In the genomic region with DNA sequence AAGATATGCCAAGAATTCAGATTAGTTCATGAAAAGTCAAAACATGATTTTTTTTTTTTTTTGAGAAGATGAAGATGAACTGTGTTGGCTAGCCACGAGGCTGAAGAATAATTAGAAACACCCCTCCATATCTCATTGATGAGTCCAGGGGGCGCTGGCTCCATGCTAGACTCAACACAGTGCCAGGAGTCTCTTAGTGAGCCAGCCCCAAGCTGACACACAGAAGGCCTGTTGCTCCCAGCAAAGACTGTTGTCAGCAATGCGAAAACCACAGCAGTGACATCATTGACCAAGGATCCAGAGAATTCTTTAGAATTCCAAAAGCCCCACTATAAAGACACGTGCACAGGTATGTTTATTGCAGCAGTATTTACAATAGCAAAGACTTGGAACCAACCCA, we compare ENCODE assay signal across 13 cellular contexts.
DNase-seq lines count a peak whose midpoint lies in the region; ATAC-seq and TF ChIP-seq lines count a peak whose summit lies in the region.
"Had no signal": no experiment of that assay in that cellular context is flagged by ENCODE, and none has a peak within 500 bp of the region (broad histone marks: within the 10 kb centered on the region; RNA-seq: fewer than 3 reads in every experiment).

No MANE protein-coding gene starts in this region.

- no peak overlapping the region for H3K18ac ChIP-seq in H9 (ENCODE audit: insufficient read length, low read depth, low read length)

- H3K9me3 Mint-ChIP-seq in H9 = no peaks in the 10 kb centered on the region
- H3K9me3 Mint-ChIP-seq in effector memory CD8-positive, alpha-beta T cell = no peaks in the 10 kb centered on the region

- H2AK5ac ChIP-seq in H9 (ENCODE audit: insufficient read length, low read length) = no peak overlapping the region

- POLR2A ChIA-PET in PC-3 (lab: Charles Lee; ENCODE audit: unreplicated experiment) = no interaction called here

- H3K23me2 ChIP-seq in H9 (ENCODE audit: insufficient read length, low read depth, low read length, poor library complexity, severe bottlenecking) = no peaks in the 10 kb centered on the region

- no peak overlapping the region for H3K4me3 ChIP-seq in PC-3 (ENCODE audit: low read length)
- no peak overlapping the region for H3K4me3 ChIP-seq in epithelial cell of proximal tubule (ENCODE audit: low read depth, low read length)
- H3K4me3 ChIP-seq in esophagus squamous epithelium = no peak overlapping the region
- H3K4me3 ChIP-seq: esophagus muscularis mucosa, psoas muscle, vagina had no signal

- intact Hi-C loops in PC-3 (cut with micrococcal nuclease) (no loop called here), esophagus squamous epithelium (cut with DNase I) (no loop called here)

- no peak overlapping the region for H3K9ac ChIP-seq in H9 (ENCODE audit: extremely low read depth, insufficient read length, low read length)
- no peak overlapping the region for H3K9ac ChIP-seq in PC-3 (ENCODE audit: low read length)

- H2BK15ac ChIP-seq in H9 (ENCODE audit: low read depth, low read length) = no peak overlapping the region

- H4K20me1 ChIP-seq in H9 (ENCODE audit: control insufficient read depth, insufficient read depth, insufficient read length) = no peaks in the 10 kb centered on the region
- no peaks in the 10 kb centered on the region for H4K20me1 ChIP-seq in PC-3 (ENCODE audit: low read length)

- BruUV-seq in PC-3 (replicated peaks; lab: Mats Ljungman, UMichigan) = no TSS peak

- no peaks in the 10 kb centered on the region for H3K9me3 ChIP-seq in H9 (ENCODE audit: control insufficient read depth, low read depth, low read length)
- no peaks in the 10 kb centered on the region for H3K9me3 ChIP-seq in PC-3 (ENCODE audit: low read length)
- H3K9me3 ChIP-seq in esophagus squamous epithelium = no peaks in the 10 kb centered on the region
- H3K9me3 ChIP-seq: esophagus muscularis mucosa, psoas muscle, vagina had no signal

- H3K36me3 Mint-ChIP-seq in H9 (ENCODE audit: insufficient read depth in 1 of 3, low read depth in 3 of 3) = no peaks in the 10 kb centered on the region
- H3K36me3 Mint-ChIP-seq in effector memory CD8-positive, alpha-beta T cell (ENCODE audit: insufficient read depth) = no peaks in the 10 kb centered on the region

- no peaks in the 10 kb centered on the region for H3F3A ChIP-seq in PC-3 (ENCODE audit: low read length, unreplicated experiment)

- no peak overlapping the region for H2BK20ac ChIP-seq in H9 (ENCODE audit: low read depth, low read length, poor library complexity, severe bottlenecking)

- no peak overlapping the region for H4K5ac ChIP-seq in H9 (ENCODE audit: insufficient read length, low read depth, low read length)

- H3K4me2 ChIP-seq in H9 (ENCODE audit: insufficient read depth, insufficient read length, low read length) (no peak overlapping the region), PC-3 (ENCODE audit: low read length) (no peak overlapping the region)

- H3K27me3 Mint-ChIP-seq in H9 (ENCODE audit: low read depth) = peaks cover 1% of the 10 kb centered on the region
- H3K27me3 Mint-ChIP-seq in effector memory CD8-positive, alpha-beta T cell = peaks cover 64 to 82% of the 10 kb centered on the region in 2 donors

- no peak overlapping the region for H3K56ac ChIP-seq in H9 (ENCODE audit: insufficient read length, low read depth, low read length)

- H4K91ac ChIP-seq in H9 (ENCODE audit: insufficient read length, low read depth, low read length) = no peak overlapping the region

- no peak overlapping the region for H2BK12ac ChIP-seq in H9 (ENCODE audit: insufficient read length, low read depth, low read length)

- H3K79me2 ChIP-seq in H9 (ENCODE audit: insufficient read depth, low read length) = no peaks in the 10 kb centered on the region
- no peaks in the 10 kb centered on the region for H3K79me2 ChIP-seq in PC-3 (ENCODE audit: low read length)

- H3K4me1 Mint-ChIP-seq in H9 = 0 out of 4 replicates have a peak, but pooled peaks cover 0 to 7% of the 10 kb centered on the region in 2 experiments
- no peaks in the 10 kb centered on the region for H3K4me1 Mint-ChIP-seq in effector memory CD8-positive, alpha-beta T cell (ENCODE audit: low read depth in 2 of 2)

- WGBS in H9 (ENCODE audit: extremely low coverage, insufficient read length, low lambda C conversion rate) = no CpG with 5 or more reads among the region's 4 CpGs
- 71 to 72% methylated on average over 4 of the region's 4 CpGs for WGBS in esophagus squamous epithelium, 2 donors

- CTCF ChIA-PET in PC-3 (lab: Charles Lee) = no interaction called here

- no peak overlapping the region for H3K14ac ChIP-seq in H9 (ENCODE audit: insufficient read depth, low read length)

- no peaks in the 10 kb centered on the region for H3K79me1 ChIP-seq in H9 (ENCODE audit: insufficient read depth, low read depth, low read length, poor library complexity, severe bottlenecking)

- ATAC-seq in PC-3 (no peak), left lobe of liver (no peak), HG03457 (IDR thresholded peaks at IDR 0.05; ENCODE audit: unreplicated experiment) (no peak)
- ATAC-seq in effector memory CD8-positive, alpha-beta T cell (replicated peaks) = no peak
- ATAC-seq: psoas muscle had no signal

- H3K27me3 ChIP-seq in H9 (ENCODE audit: insufficient read depth, low read length) (no peaks in the 10 kb centered on the region), PC-3 (ENCODE audit: low read length) (peaks cover 49% of the 10 kb centered on the region), esophagus squamous epithelium (peaks cover 0 to 27% (median 0%) of the 10 kb centered on the region in 4 donors)
- H3K27me3 ChIP-seq: vagina had no signal

- no peak overlapping the region for H3K27ac Mint-ChIP-seq in H9
- no peak overlapping the region for H3K27ac Mint-ChIP-seq in effector memory CD8-positive, alpha-beta T cell

- H2AFZ ChIP-seq in H9 (ENCODE audit: low read length) (no peak overlapping the region), PC-3 (ENCODE audit: low read length) (no peak overlapping the region)

- no peak overlapping the region for H4K8ac ChIP-seq in H9 (replicated peaks; ENCODE audit: insufficient read length, low read depth, low read length)

- H2BK120ac ChIP-seq in H9 (ENCODE audit: low read depth, low read length, poor library complexity, severe bottlenecking) = no peak overlapping the region

- in situ Hi-C loops in ACHN (cut with HindIII; ENCODE audit: low pct_ligation_motif_present, low pct_unique_long_range_greater_than_20kb, low sequenced_read_pairs) = no loop called here

- peak; percentile 48 for DNase-seq in ACHN
- DNase-seq in H9 = peak; percentile 37
- peak; percentile 8 for DNase-seq in PC-3
- DNase-seq in epithelial cell of proximal tubule (ENCODE audit: low read depth) = no peak
- DNase-seq in effector memory CD8-positive, alpha-beta T cell = no peak
- DNase-seq in left lobe of liver (ENCODE audit: low spot score) = no peak
- no peak for DNase-seq in esophagus squamous epithelium (lab: John Stamatoyannopoulos, UW)
- DNase-seq: activated naive CD4-positive, alpha-beta T cell; NCI-H187; psoas muscle had no signal

- no peak overlapping the region; a peak in 1 of 5 replicates for H3K4me3 Mint-ChIP-seq in H9
- no peak overlapping the region for H3K4me3 Mint-ChIP-seq in effector memory CD8-positive, alpha-beta T cell

- H2BK5ac ChIP-seq in H9 (ENCODE audit: insufficient read length, low read length) = no peak overlapping the region

- no peak overlapping the region for H3T11ph ChIP-seq in H9 (ENCODE audit: low read length)

- no peak overlapping the region for H3K4ac ChIP-seq in H9 (ENCODE audit: low read depth, low read length)

- no peak for TF ChIP-seq POLR2A in esophagus squamous epithelium (IDR thresholded peaks at IDR 0.05)

- H3K27ac ChIP-seq in H9 (ENCODE audit: insufficient read length, low read depth, low read length) = no peak overlapping the region
- no peak overlapping the region for H3K27ac ChIP-seq in PC-3 (ENCODE audit: low read length)
- no peak overlapping the region for H3K27ac ChIP-seq in esophagus squamous epithelium
- H3K27ac ChIP-seq: esophagus muscularis mucosa, psoas muscle, vagina had no signal

- TF ChIP-seq CTCF in H9 (conservative IDR thresholded peaks at IDR 0.05) = peak; percentile 60
- TF ChIP-seq CTCF in PC-3 (conservative IDR thresholded peaks at IDR 0.05; ENCODE audit: low read depth, low read length) = 0 out of 2 replicates have a peak, but pooled peaks have one; percentile 24
- TF ChIP-seq CTCF in epithelial cell of proximal tubule (conservative IDR thresholded peaks at IDR 0.05; ENCODE audit: low read depth, low read length) = peak; percentile 31
- TF ChIP-seq CTCF in esophagus squamous epithelium (IDR thresholded peaks at IDR 0.05) = no peak

- H3K36me3 ChIP-seq in PC-3 (ENCODE audit: low read depth, low read length) (no peaks in the 10 kb centered on the region), esophagus squamous epithelium (no peaks in the 10 kb centered on the region)
- H3K36me3 ChIP-seq: esophagus muscularis mucosa, vagina had no signal

- no peaks in the 10 kb centered on the region for H3K4me1 ChIP-seq in H9 (ENCODE audit: insufficient read depth, low read length)
- no peaks in the 10 kb centered on the region for H3K4me1 ChIP-seq in PC-3 (ENCODE audit: insufficient read depth, low read length)
- peaks cover 0 to 10% (median 0%) of the 10 kb centered on the region in 3 donors for H3K4me1 ChIP-seq in esophagus squamous epithelium
- H3K4me1 ChIP-seq: vagina had no signal

- H3K23ac ChIP-seq in H9 (ENCODE audit: insufficient read length, low read depth, low read length) = no peak overlapping the region

- H3K9me2 ChIP-seq in PC-3 (replicated peaks; ENCODE audit: low read length) = no peaks in the 10 kb centered on the region

Comparison
In these comparisons a context has a peak if more than half of its experiments do, and no peak if none do; other contexts are left out.
1. DNase-seq: peak in ACHN (single experiment), H9 (single experiment) and PC-3 (single experiment); none in epithelial cell of proximal tubule (single experiment), effector memory CD8-positive, alpha-beta T cell (0 of 3), left lobe of liver (single experiment) and esophagus squamous epithelium (single experiment).
2. CTCF ChIP-seq: peak in H9 (single experiment), PC-3 (single experiment) and epithelial cell of proximal tubule (single experiment); none in esophagus squamous epithelium (0 of 6).